20 cellular contexts compared by ENCODE assay signal in genomic region chr20:53646550-53646949, GRCh38. TPM values are rescaled to one million over a fixed set of nuclear protein-coding genes. Genes with fewer than 3 reads are reported as not detected.
DNase-seq lines count a peak whose midpoint lies in the region; ATAC-seq, FAIRE-seq and TF ChIP-seq lines count a peak whose summit lies in the region.
"Had no signal": no experiment of that assay in that cellular context is flagged by ENCODE, and none has a peak within 500 bp of the region (broad histone marks: within the 10 kb centered on the region; RNA-seq: fewer than 3 reads in every experiment).

No MANE protein-coding gene starts in this region.

- in situ Hi-C loops in IMR-90 (cut with MboI; ENCODE audit: low sequenced_read_pairs), result no loop called here
- in situ Hi-C loops in K562 (cut with MboI), result no loop called here

- H3K27me3 ChIP-seq in DND-41 (ENCODE audit: insufficient read depth, low read length, poor library complexity) (no peaks in the 10 kb centered on the region), IMR-90 (ENCODE audit: control insufficient read depth, insufficient read depth, low read length) (no peaks in the 10 kb centered on the region), K562 (ENCODE audit: control insufficient read depth in 2 of 2, insufficient read depth in 2 of 2, low read length in 2 of 2) (no peaks in the 10 kb centered on the region), mesenchymal stem cell (ENCODE audit: control insufficient read depth in 1 of 2, insufficient read depth in 1 of 2, low read length in 2 of 2) (no peaks in the 10 kb centered on the region), Karpas-422 (ENCODE audit: low read length) (no peaks in the 10 kb centered on the region), SK-N-SH (ENCODE audit: insufficient read depth) (no peaks in the 10 kb centered on the region)
- H3K27me3 ChIP-seq: BE2C had no signal

- H3K4ac ChIP-seq in IMR-90 (ENCODE audit: low read depth, low read length) (no peak overlapping the region), mesenchymal stem cell (ENCODE audit: low read depth in 1 of 2, low read length in 2 of 2) (no peak overlapping the region)

- H4K91ac ChIP-seq in IMR-90 (ENCODE audit: insufficient read depth, low read depth, low read length), result no peak overlapping the region
- H4K91ac ChIP-seq in mesenchymal stem cell (ENCODE audit: low read length), result no peak overlapping the region

- H2BK20ac ChIP-seq in IMR-90 (ENCODE audit: low read depth, low read length), result no peak overlapping the region

- H3K27ac ChIP-seq in DND-41 (ENCODE audit: low read length) (peak overlapping the region; percentile 63), IMR-90 (ENCODE audit: insufficient read depth, low read length) (no peak overlapping the region), K562 (ENCODE audit: extremely low read depth, low read depth, low read length) (no peak overlapping the region; the same call in 2 of the 3 replicates), mesenchymal stem cell (ENCODE audit: low read length, poor library complexity, severe bottlenecking) (no peak overlapping the region), Karpas-422 (ENCODE audit: low read length) (no peak overlapping the region), SK-N-SH (ENCODE audit: low read depth in 2 of 2, low read length in 1 of 2) (no peak overlapping the region)
- H3K27ac ChIP-seq: C4-2B had no signal

- H2BK120ac ChIP-seq in IMR-90 (ENCODE audit: low read depth, low read length) (no peak overlapping the region), mesenchymal stem cell (ENCODE audit: low read depth, low read length) (no peak overlapping the region)

- H3K4me2 ChIP-seq in DND-41 (ENCODE audit: insufficient read depth, low read length) (no peak overlapping the region), IMR-90 (ENCODE audit: low read depth, low read length) (no peak overlapping the region), K562 (ENCODE audit: insufficient read depth, low read length) (no peak overlapping the region), mesenchymal stem cell (ENCODE audit: low read length, poor library complexity, severe bottlenecking) (no peak overlapping the region), Karpas-422 (ENCODE audit: low read depth, low read length, poor library complexity, severe bottlenecking) (no peak overlapping the region), SK-N-SH (no peak overlapping the region)
- H3K4me2 ChIP-seq: A549 had no signal

- H4K20me1 ChIP-seq in DND-41 (ENCODE audit: insufficient read depth, low read length) (no peaks in the 10 kb centered on the region), IMR-90 (ENCODE audit: insufficient read depth, low read length) (no peaks in the 10 kb centered on the region), K562 (replicated peaks; ENCODE audit: control insufficient read depth, insufficient read depth, low read length) (no peaks in the 10 kb centered on the region), Karpas-422 (ENCODE audit: insufficient read depth, low read depth, low read length) (no peaks in the 10 kb centered on the region), SK-N-SH (ENCODE audit: insufficient read depth) (no peaks in the 10 kb centered on the region)

- H2BK12ac ChIP-seq in mesenchymal stem cell (ENCODE audit: low read length in 2 of 2), result no peak overlapping the region

- H2AFZ ChIP-seq in DND-41 (ENCODE audit: low read depth, low read length), result no peak overlapping the region
- no peak overlapping the region for H2AFZ ChIP-seq in IMR-90 (replicated peaks; ENCODE audit: low read length, poor library complexity)
- no peak overlapping the region for H2AFZ ChIP-seq in K562 (ENCODE audit: low read depth, low read length)
- no peak overlapping the region for H2AFZ ChIP-seq in mesenchymal stem cell (ENCODE audit: low read depth, low read length)
- no peak overlapping the region for H2AFZ ChIP-seq in Karpas-422 (ENCODE audit: low read length)
- no peak overlapping the region for H2AFZ ChIP-seq in SK-N-SH (ENCODE audit: low read depth)

- H3K18ac ChIP-seq in IMR-90 (ENCODE audit: low read depth, low read length) (no peak overlapping the region), mesenchymal stem cell (ENCODE audit: low read depth in 1 of 2, low read length in 2 of 2) (no peak overlapping the region)

- H2AK5ac ChIP-seq in IMR-90 (ENCODE audit: low read depth, low read length) (no peak overlapping the region), mesenchymal stem cell (ENCODE audit: low read length, severe bottlenecking) (no peak overlapping the region)

- FAIRE-seq in K562 (lab: Jason Lieb, UNC), result no peak
- FAIRE-seq: A549, D721Med, GM12892, GM19239 had no signal

- ATAC-seq in DND-41 (ENCODE audit: insufficient read depth, low read depth) (no peak), IMR-90 (ENCODE audit: low read depth) (no peak), K562 (no peak)
- ATAC-seq: A549 had no signal

- H3K9me3 ChIP-seq in DND-41 (ENCODE audit: insufficient read depth, low read length, severe bottlenecking) (no peaks in the 10 kb centered on the region), IMR-90 (ENCODE audit: control insufficient read depth, insufficient read depth, low read length) (no peaks in the 10 kb centered on the region), K562 (replicated peaks; ENCODE audit: control insufficient read depth, insufficient read depth, low read depth, low read length) (no peaks in the 10 kb centered on the region), mesenchymal stem cell (ENCODE audit: control insufficient read depth, low read length) (no peaks in the 10 kb centered on the region), Karpas-422 (ENCODE audit: low read length) (no peaks in the 10 kb centered on the region), SK-N-SH (no peaks in the 10 kb centered on the region)
- H3K9me3 ChIP-seq: A549, BE2C, HAP-1 had no signal

- POLR2A ChIA-PET in IMR-90 (lab: Charles Lee; ENCODE audit: unreplicated experiment) (no interaction called here), K562 (lab: Yijun Ruan, JAX) (interaction anchor here (0.6 to 0.8 kb wide), 3 partner anchors 26 to 1217 kb away, joined by 3 to 4 read pairs (median 4); no protein-coding TSS in a partner anchor), SK-N-SH (lab: Yijun Ruan, JAX) (interaction anchor here (0.6 kb wide), 1 partner anchor 111 kb away, joined by 4 read pairs; no protein-coding TSS in a partner anchor)

- TF ChIP-seq POLR2A in IMR-90 (IDR thresholded peaks at IDR 0.05; ENCODE audit: low read depth, low read length) (no peak), K562 (conservative IDR thresholded peaks at IDR 0.05) (no peak)

- H3K79me1 ChIP-seq in IMR-90 (ENCODE audit: low read depth in 1 of 2, low read length in 2 of 2), result no peaks in the 10 kb centered on the region
- no peaks in the 10 kb centered on the region for H3K79me1 ChIP-seq in mesenchymal stem cell (replicated peaks; ENCODE audit: low read length, poor library complexity, severe bottlenecking)

- H4K8ac ChIP-seq in IMR-90 (ENCODE audit: low read depth in 2 of 2, low read length in 2 of 2), result no peak overlapping the region
- no peak overlapping the region for H4K8ac ChIP-seq in mesenchymal stem cell (ENCODE audit: low read length)

- H2BK5ac ChIP-seq in IMR-90 (ENCODE audit: low read depth, low read length, poor library complexity, severe bottlenecking) (no peak overlapping the region), mesenchymal stem cell (ENCODE audit: low read depth, low read length, poor library complexity, severe bottlenecking) (no peak overlapping the region)

- peaks cover 27% of the 10 kb centered on the region for H3F3A ChIP-seq in SK-N-SH (replicated peaks; ENCODE audit: insufficient read depth)

- H3K23ac ChIP-seq in IMR-90 (ENCODE audit: low read depth, low read length) (no peak overlapping the region), mesenchymal stem cell (ENCODE audit: low read length in 2 of 2) (no peak overlapping the region)

- H3K56ac ChIP-seq in IMR-90 (ENCODE audit: extremely low read depth, insufficient read depth, low read length), result no peak overlapping the region

- dilution Hi-C loops in IMR-90 (cut with HindIII; ENCODE audit: low sequenced_read_pairs, unreplicated experiment), result no loop called here

- H3K9me2 ChIP-seq in Karpas-422 (replicated peaks; ENCODE audit: insufficient read depth, low read length) (no peaks in the 10 kb centered on the region), SK-N-SH (no peaks in the 10 kb centered on the region)

- 100% methylated on average over 1 of the region's 3 CpGs; no CpG with 5 or more reads in 1 of the 2 experiments for WGBS in IMR-90 (ENCODE audit: extremely low coverage in 2 of 2, insufficient read length in 1 of 2), 2 experiments
- 64% methylated on average over 2 of the region's 3 CpGs for WGBS in K562 (ENCODE audit: insufficient coverage, low coverage, missing lambda C conversion rate)
- 97% methylated on average over 3 of the region's 3 CpGs for WGBS in mesenchymal stem cell
- whole genome bisulfite sequencing in SK-N-SH (ENCODE audit: low lambda C conversion rate), result 91% methylated on average over 3 of the region's 3 CpGs

- intact Hi-C loops in IMR-90 (cut with micrococcal nuclease) (no loop called here), K562 (cut with micrococcal nuclease) (no loop called here)

- H2BK15ac ChIP-seq in IMR-90 (ENCODE audit: low read depth, low read length) (no peak overlapping the region), mesenchymal stem cell (ENCODE audit: low read depth, poor library complexity, severe bottlenecking) (peak overlapping the region; percentile 80)

- no peak overlapping the region for H4K5ac ChIP-seq in IMR-90 (ENCODE audit: low read depth, low read length)

- TF ChIP-seq RAD21 in IMR-90 (IDR thresholded peaks at IDR 0.05; ENCODE audit: low read length) (no peak), K562 (CRISPR knock-in tag; conservative IDR thresholded peaks at IDR 0.05 in 1 of 2, IDR thresholded peaks at IDR 0.05 in 1 of 2) (no peak), SK-N-SH (IDR thresholded peaks at IDR 0.05; ENCODE audit: low read length) (no peak)

- CTCF ChIA-PET in IMR-90 (lab: Yijun Ruan, JAX), result interaction anchor here (1.0 kb wide), 1 partner anchor 11 kb away, joined by 4 read pairs; no protein-coding TSS in a partner anchor
- CTCF ChIA-PET in K562 (lab: Yijun Ruan, JAX; ENCODE audit: low intra/inter-chr PET ratio), result no interaction called here
- CTCF ChIA-PET in SK-N-SH (lab: Yijun Ruan, JAX), result no interaction called here

- BruUV-seq in IMR-90 (replicated peaks; lab: Mats Ljungman, UMichigan), result no TSS peak
- BruUV-seq in K562 (replicated peaks; lab: Mats Ljungman, UMichigan), result no TSS peak

- H3K4me1 ChIP-seq in DND-41 (ENCODE audit: insufficient read depth, low read length) (peaks cover 35% of the 10 kb centered on the region), IMR-90 (ENCODE audit: control insufficient read depth, insufficient read depth, low read length) (peaks cover 10% of the 10 kb centered on the region), K562 (replicated peaks in 1 of 2; ENCODE audit: control insufficient read depth in 2 of 2, insufficient read depth in 2 of 2, low read length in 2 of 2) (peaks cover 17 to 23% of the 10 kb centered on the region in 2 experiments), mesenchymal stem cell (ENCODE audit: control insufficient read depth, insufficient read depth, low read depth, low read length) (peaks cover 3% of the 10 kb centered on the region), Karpas-422 (ENCODE audit: low read length) (no peaks in the 10 kb centered on the region), SK-N-SH (ENCODE audit: control insufficient read depth in 1 of 2, insufficient read depth in 2 of 2, low read depth in 1 of 2, low read length in 1 of 2) (peaks cover 0 to 19% of the 10 kb centered on the region in 2 experiments; a peak in 3 of 4 replicates)

- H3K9ac ChIP-seq in DND-41 (ENCODE audit: low read depth, low read length) (no peak overlapping the region; the same call in 1 of the 2 replicates), IMR-90 (ENCODE audit: low read depth, low read length) (no peak overlapping the region), K562 (ENCODE audit: insufficient read depth in 1 of 2, low read depth in 2 of 2, low read length in 2 of 2) (no peak overlapping the region), mesenchymal stem cell (ENCODE audit: low read length) (no peak overlapping the region), Karpas-422 (ENCODE audit: low read length) (no peak overlapping the region), SK-N-SH (no peak overlapping the region)

- H3K79me2 ChIP-seq in DND-41 (ENCODE audit: insufficient read depth, low read length), result no peaks in the 10 kb centered on the region
- no peaks in the 10 kb centered on the region for H3K79me2 ChIP-seq in K562 (ENCODE audit: control insufficient read depth, insufficient read depth, low read length)
- H3K79me2 ChIP-seq in Karpas-422 (ENCODE audit: low read length), result no peaks in the 10 kb centered on the region
- no peaks in the 10 kb centered on the region for H3K79me2 ChIP-seq in SK-N-SH (ENCODE audit: insufficient read depth)

- H3K9me1 ChIP-seq in IMR-90 (ENCODE audit: insufficient read depth, low read length) (no peaks in the 10 kb centered on the region), K562 (ENCODE audit: control insufficient read depth, insufficient read depth, low read length) (no peaks in the 10 kb centered on the region)

- no peak for DNase-seq in DND-41
- DNase-seq in IMR-90, result no peak
- no peak for DNase-seq in K562 (ENCODE audit: extremely low read depth in 1 of 4, low spot score in 3 of 4)
- DNase-seq in mesenchymal stem cell, result no peak
- no peak for DNase-seq in Karpas-422
- DNase-seq in SK-N-SH, result no peak
- no peak for DNase-seq in ureter (ENCODE audit: low spot score)
- DNase-seq: BE2C; CD4-positive, alpha-beta memory T cell; DMS153; DMS79 treated with DMSO at 0.1 percent for 48 hours; GDM1; GOT3; HFFc6 had no signal

- no peak overlapping the region for H3K4me3 ChIP-seq in DND-41 (ENCODE audit: low read depth in 1 of 2, low read length in 2 of 2)
- no peak overlapping the region for H3K4me3 ChIP-seq in IMR-90 (ENCODE audit: insufficient read depth, low read depth, low read length)
- H3K4me3 ChIP-seq in K562, result no peak overlapping the region
- H3K4me3 ChIP-seq in mesenchymal stem cell (ENCODE audit: insufficient read depth in 1 of 2, low read depth in 1 of 2, low read length in 2 of 2), result no peak overlapping the region
- no peak overlapping the region for H3K4me3 ChIP-seq in Karpas-422 (ENCODE audit: low read length)
- H3K4me3 ChIP-seq in SK-N-SH (ENCODE audit: low read depth in 2 of 2, low read length in 1 of 2), result no peak overlapping the region
- H3K4me3 ChIP-seq: A549, HAP-1 had no signal

- no peak for TF ChIP-seq CTCF in DND-41 (IDR thresholded peaks at IDR 0.05; ENCODE audit: borderline replicate concordance, extremely low read depth, low read length, poor library complexity, severe bottlenecking)
- no peak for TF ChIP-seq CTCF in IMR-90 (conservative IDR thresholded peaks at IDR 0.05; ENCODE audit: low read depth, low read length)
- no peak for TF ChIP-seq CTCF in K562 (IDR thresholded peaks at IDR 0.05 in 2 of 3, conservative IDR thresholded peaks at IDR 0.05 in 1 of 3; ENCODE audit: insufficient read depth in 2 of 3, low read depth in 1 of 3, low read length in 3 of 3)
- TF ChIP-seq CTCF in SK-N-SH (IDR thresholded peaks at IDR 0.05), result no peak

- no peaks in the 10 kb centered on the region for H3K36me3 ChIP-seq in DND-41 (ENCODE audit: insufficient read depth, low read length)
- no peaks in the 10 kb centered on the region for H3K36me3 ChIP-seq in IMR-90 (ENCODE audit: control insufficient read depth, insufficient read depth, low read length)
- H3K36me3 ChIP-seq in K562 (ENCODE audit: control insufficient read depth, insufficient read depth, low read length), result no peaks in the 10 kb centered on the region
- H3K36me3 ChIP-seq in mesenchymal stem cell (ENCODE audit: control insufficient read depth in 1 of 2, insufficient read depth in 2 of 2, low read depth in 1 of 2, low read length in 2 of 2), result no peaks in the 10 kb centered on the region
- H3K36me3 ChIP-seq in Karpas-422 (ENCODE audit: insufficient read depth, low read length), result no peaks in the 10 kb centered on the region
- H3K36me3 ChIP-seq in SK-N-SH (replicated peaks in 1 of 2; ENCODE audit: control insufficient read depth in 1 of 2, insufficient read depth in 2 of 2, low read length in 1 of 2), result no peaks in the 10 kb centered on the region
- H3K36me3 ChIP-seq: BE2C, HAP-1 had no signal

- H2AK9ac ChIP-seq in IMR-90 (replicated peaks; ENCODE audit: low read depth, low read length, poor library complexity), result peak overlapping the region; percentile 50

- no peak overlapping the region for H3K14ac ChIP-seq in IMR-90 (replicated peaks; ENCODE audit: low read depth, low read length)
- no peak overlapping the region for H3K14ac ChIP-seq in mesenchymal stem cell (ENCODE audit: low read length in 2 of 2)

- no peak for TF ChIP-seq EP300 in K562 (IDR thresholded peaks at IDR 0.05; ENCODE audit: low read length)
- TF ChIP-seq EP300 in SK-N-SH (IDR thresholded peaks at IDR 0.05; ENCODE audit: borderline replicate concordance in 1 of 2, low read depth in 1 of 2, low read length in 1 of 2), result no peak

RNA-seq across cellular contexts. Expression of gene ZNF217, which starts 52.9 kb away (rescaled TPM):
- total RNA-seq in IMR-90 (2012; rRNA removed), result 25.8 and 27.8 TPM in 2 replicates
- polyA plus RNA-seq in IMR-90 (2012; rRNA removed), result 6.9 and 9.1 TPM in 2 replicates
- polyA plus RNA-seq in IMR-90 (2012; cell fraction: cytosol; rRNA removed), result 2.4 and 4.1 TPM in 2 replicates
- polyA plus RNA-seq in IMR-90 (2012; cell fraction: nucleus; rRNA removed; ENCODE audit: low replicate concordance), result 3.4 and 8.6 TPM in 2 replicates
- total RNA-seq in K562 (2011; cell fraction: chromatin; rRNA removed; ENCODE audit: low replicate concordance), result 27.8 and 53.4 TPM in 2 replicates
- total RNA-seq in K562 (2011; cell fraction: nucleolus; rRNA removed), result 21.3 and 24.7 TPM in 2 replicates
- 26.2 and 28.5 TPM in 2 replicates for total RNA-seq in K562 (2011; cell fraction: nucleoplasm; rRNA removed)
- 16.8 and 17.7 TPM in 2 replicates for total RNA-seq in K562 (2014; rRNA removed)
- 23.4 and 25.0 TPM in 2 replicates for total RNA-seq in K562 (2014; rRNA removed; fragmentation: Illumina TruSeq; extraction: Trizol)
- 18.7 and 21.8 TPM in 2 replicates for total RNA-seq in K562 (2015; rRNA removed; fragmentation: Illumina TruSeq; extraction: Trizol)
- 39.7 and 41.8 TPM in 2 replicates for total RNA-seq in K562 (2021)
- polyA plus RNA-seq in K562 (2011; rRNA removed), result 11.4 and 12.9 TPM in 2 replicates
- 6.8 and 8.6 TPM in 2 replicates for polyA plus RNA-seq in K562 (2011; cell fraction: cytosol; rRNA removed)
- 19.8 and 24.3 TPM in 2 replicates for polyA plus RNA-seq in K562 (2011; cell fraction: nucleus; rRNA removed)
- polyA plus RNA-seq in K562 (2012), result 17.7 and 21.1 TPM in 2 replicates
- 19.3 and 26.7 TPM in 2 replicates for polyA plus RNA-seq in K562 (2014; fragmentation: Illumina TruSeq; extraction: Trizol)
- polyA plus RNA-seq in K562 (2014; fragmentation: Nextera tagmentation; extraction: Ambion mirVana), result 1 to 10 TPM; 3.0 to 7.1 TPM
- polyA plus RNA-seq in K562 (2014; rRNA removed), result 16.0 and 23.5 TPM in 2 replicates
- 36.2 and 44.6 TPM in 2 replicates for polyA minus RNA-seq in K562 (2011; rRNA and poly(A)+ RNA removed)
- 21.7 and 25.7 TPM in 2 replicates for polyA minus RNA-seq in K562 (2011; cell fraction: cytosol; rRNA and poly(A)+ RNA removed)
- 19.7 and 29.4 TPM in 2 replicates for polyA minus RNA-seq in K562 (2011; cell fraction: nucleus; rRNA and poly(A)+ RNA removed)
- polyA plus RNA-seq in mesenchymal stem cell (2013, experiment 1 of 2), result 15.7 TPM
- 16.6 TPM for polyA plus RNA-seq in mesenchymal stem cell (2013, experiment 2 of 2)
- 1.5 and 2.2 TPM in 2 replicates for total RNA-seq in Karpas-422 (2014; rRNA removed; shearing (Covaris generic); ENCODE audit: low replicate concordance)
- polyA plus RNA-seq in SK-N-SH (2012; rRNA removed), result 6.9 and 7.1 TPM in 2 replicates
- 7.6 and 8.5 TPM in 2 replicates for polyA plus RNA-seq in SK-N-SH (2012; cell fraction: cytosol; rRNA removed)
- 13.4 and 14.5 TPM in 2 replicates for polyA plus RNA-seq in SK-N-SH (2012; cell fraction: nucleus; rRNA removed)
- 80.7 TPM for total RNA-seq in ureter
